Comparison of ENCODE assay signal across 29 cellular contexts in genomic region chr10:5933909-5934546, GRCh38.
"Had no signal": no experiment of that assay in that cellular context is flagged by ENCODE, and none has a peak within 500 bp of the region (broad histone marks: within the 10 kb centered on the region; RNA-seq: fewer than 3 reads in every experiment).

No MANE protein-coding gene starts in this region.

- H3K9me3 Mint-ChIP-seq: activated CD4-positive, alpha-beta T cell treated with anti-CD3 and anti-CD28 coated beads, Interleukin-2, amount 10 ng/mL, durations not matched to agents 24 days and 14 days; activated CD8-positive, alpha-beta T cell treated with anti-CD3 and anti-CD28 coated beads for 36 hours; activated naive CD8-positive, alpha-beta T cell treated with anti-CD3 and anti-CD28 coated beads for 36 hours; activated T-cell treated with anti-CD3 and anti-CD28 coated beads, Interleukin-2, amount 50 U/mL, for 72 hours; activated T-helper 17 cell treated with anti-CD3 and anti-CD28 coated beads, Interleukin-2, amount 50 U/mL, for 72 hours; central memory CD8-positive, alpha-beta T cell; T-helper 2 cell treated with Interferon-gamma antibody and Interleukin-4, amounts not matched to agents 5 μg/mL and 100 μg/mL, for 36 hours had no signal

- H3K27ac Mint-ChIP-seq: activated CD4-positive, alpha-beta T cell treated with anti-CD3 and anti-CD28 coated beads, Interleukin-2, amount 10 ng/mL, durations not matched to agents 24 days and 14 days; activated CD8-positive, alpha-beta T cell treated with anti-CD3 and anti-CD28 coated beads for 36 hours; activated naive CD8-positive, alpha-beta T cell treated with anti-CD3 and anti-CD28 coated beads for 36 hours; activated T-cell treated with anti-CD3 and anti-CD28 coated beads, Interleukin-2, amount 50 U/mL, for 72 hours; activated T-helper 17 cell treated with anti-CD3 and anti-CD28 coated beads, Interleukin-2, amount 50 U/mL, for 72 hours; T-helper 2 cell treated with Interferon-gamma antibody and Interleukin-4, amounts not matched to agents 5 μg/mL and 100 μg/mL, for 36 hours had no signal

- H3K4me1 Mint-ChIP-seq: activated CD4-positive, alpha-beta T cell treated with anti-CD3 and anti-CD28 coated beads, Interleukin-2, amount 10 ng/mL, durations not matched to agents 24 days and 14 days; activated naive CD8-positive, alpha-beta T cell treated with anti-CD3 and anti-CD28 coated beads for 36 hours; activated T-helper 17 cell treated with anti-CD3 and anti-CD28 coated beads, Interleukin-2, amount 50 U/mL, for 72 hours; central memory CD8-positive, alpha-beta T cell had no signal

- DNase-seq: activated CD4-positive, alpha-beta T cell treated with anti-CD3 and anti-CD28 coated beads, Interleukin-2, amount 10 ng/mL, durations not matched to agents 24 days and 14 days; activated CD4-positive, alpha-beta T cell treated with anti-CD3 and anti-CD28 coated beads, Interleukin-2, amount 50 U/mL, for 4 hours; activated CD8-positive, alpha-beta T cell treated with anti-CD3 and anti-CD28 coated beads for 36 hours; activated effector memory CD4-positive, alpha-beta T cell treated with anti-CD3 and anti-CD28 coated beads, Interleukin-2, amount 50 U/mL, for 16 hours; activated naive CD4-positive, alpha-beta T cell; activated naive CD4-positive, alpha-beta T cell treated with anti-CD3 and anti-CD28 coated beads, Interleukin-2, amount 50 U/mL, for 16 hours; activated naive CD8-positive, alpha-beta T cell treated with anti-CD3 and anti-CD28 coated beads for 36 hours; activated T-cell treated with anti-CD3 and anti-CD28 coated beads, Interleukin-2, amount 50 U/mL, for 1 hour; activated T-cell treated with anti-CD3 and anti-CD28 coated beads, Interleukin-2, amount 50 U/mL, for 72 hours; amniotic stem cell; brain microvascular endothelial cell; Karpas-422; KBM-7; NCI-H1105 treated with DMSO at 0.1 percent for 48 hours; NCI-H1436; NCI-H1694; NCI-H1930; NCI-H2081 treated with DMSO at 0.1 percent for 48 hours; NCI-H226; NCI-H446 treated with DMSO at 0.1 percent for 48 hours; NCI-H524; NCI-H69; NCI-H82; PC-9 had no signal

- ATAC-seq: activated CD8-positive, alpha-beta T cell treated with anti-CD3 and anti-CD28 coated beads for 36 hours; activated T-cell treated with anti-CD3 and anti-CD28 coated beads, Interleukin-2, amount 50 U/mL, for 72 hours; activated T-helper 17 cell treated with anti-CD3 and anti-CD28 coated beads, Interleukin-2, amount 50 U/mL, for 72 hours; Right ventricle myocardium inferior had no signal

- H3K27me3 Mint-ChIP-seq: activated CD4-positive, alpha-beta T cell treated with anti-CD3 and anti-CD28 coated beads, Interleukin-2, amount 10 ng/mL, durations not matched to agents 24 days and 14 days; activated CD8-positive, alpha-beta T cell treated with anti-CD3 and anti-CD28 coated beads for 36 hours; activated naive CD8-positive, alpha-beta T cell treated with anti-CD3 and anti-CD28 coated beads for 36 hours; activated T-helper 17 cell treated with anti-CD3 and anti-CD28 coated beads, Interleukin-2, amount 50 U/mL, for 72 hours; central memory CD8-positive, alpha-beta T cell had no signal

- FAIRE-seq: RCC 7860 had no signal

- H3K4me3 Mint-ChIP-seq: activated CD4-positive, alpha-beta T cell treated with anti-CD3 and anti-CD28 coated beads, Interleukin-2, amount 10 ng/mL, durations not matched to agents 24 days and 14 days; activated CD8-positive, alpha-beta T cell treated with anti-CD3 and anti-CD28 coated beads for 36 hours; activated naive CD8-positive, alpha-beta T cell treated with anti-CD3 and anti-CD28 coated beads for 36 hours; activated T-cell treated with anti-CD3 and anti-CD28 coated beads, Interleukin-2, amount 50 U/mL, for 72 hours; activated T-helper 17 cell treated with anti-CD3 and anti-CD28 coated beads, Interleukin-2, amount 50 U/mL, for 72 hours; central memory CD8-positive, alpha-beta T cell; T-helper 2 cell treated with Interferon-gamma antibody and Interleukin-4, amounts not matched to agents 5 μg/mL and 100 μg/mL, for 36 hours had no signal
